In the genomic region with DNA sequence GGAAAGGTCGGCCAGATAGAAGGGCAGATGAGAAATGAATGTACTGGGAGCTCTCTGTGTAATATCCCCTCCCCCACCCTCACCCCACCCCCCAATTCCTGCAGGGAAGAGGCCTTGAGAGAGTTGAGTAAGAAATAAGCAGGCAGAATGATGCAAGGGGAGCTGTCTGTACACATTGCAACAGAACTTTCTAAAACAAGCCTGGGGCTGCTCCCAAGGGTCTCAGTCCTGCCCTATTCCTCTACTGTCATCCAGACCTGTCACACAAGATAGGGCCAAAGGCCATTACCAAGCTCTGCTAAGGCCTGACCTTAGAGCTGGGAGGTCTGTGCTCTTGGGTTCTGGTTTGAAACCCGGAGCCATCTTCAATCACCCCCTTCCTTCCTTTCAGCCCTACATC, we compare ENCODE assay signal across 21 cellular contexts. TPM values are rescaled to one million over a fixed set of nuclear protein-coding genes. Genes with fewer than 3 reads are reported as not detected.
DNase-seq lines count a peak whose midpoint lies in the region; ATAC-seq, FAIRE-seq and TF ChIP-seq lines count a peak whose summit lies in the region.
"Had no signal": no experiment of that assay in that cellular context is flagged by ENCODE, and none has a peak within 500 bp of the region (broad histone marks: within the 10 kb centered on the region; RNA-seq: fewer than 3 reads in every experiment).

No MANE protein-coding gene starts in this region.

- TF ChIP-seq CTCF in WTC11 (IDR thresholded peaks at IDR 0.05), result no peak
- no peak for TF ChIP-seq CTCF in HepG2 (CRISPR knock-in tag; IDR thresholded peaks at IDR 0.05)
- TF ChIP-seq CTCF in upper lobe of left lung (IDR thresholded peaks at IDR 0.05), result no peak

- no peaks in the 10 kb centered on the region for H3K9me3 ChIP-seq in right cardiac atrium (ENCODE audit: control insufficient read depth, low read length)
- H3K9me3 ChIP-seq in HepG2 (ENCODE audit: low read length), result no peaks in the 10 kb centered on the region
- H3K9me3 ChIP-seq in upper lobe of left lung, result no peaks in the 10 kb centered on the region
- H3K9me3 ChIP-seq: ovary, Peyer's patch had no signal

- no peak for TF ChIP-seq POLR2A in HepG2 (IDR thresholded peaks at IDR 0.05; ENCODE audit: insufficient read depth in 1 of 2, low read depth in 2 of 2, low read length in 2 of 2)
- TF ChIP-seq POLR2A in upper lobe of left lung (IDR thresholded peaks at IDR 0.05), result no peak

- no peaks in the 10 kb centered on the region for H3K79me2 ChIP-seq in HepG2 (ENCODE audit: insufficient read depth, low read length)

- intact Hi-C loops in right cardiac atrium (cut with DNase I), result loop anchor here in 1 of 4 donors (10.0 kb wide), 1 partner anchor 48 kb away; a partner anchor contains a TSS
- intact Hi-C loops in left ventricle myocardium superior (cut with micrococcal nuclease), result no loop called here
- intact Hi-C loops in HepG2 (cut with micrococcal nuclease; ENCODE audit: unreplicated experiment), result no loop called here

- no peaks in the 10 kb centered on the region for H4K20me1 ChIP-seq in HepG2 (ENCODE audit: insufficient read depth, low read length)

- POLR2A ChIA-PET in WTC11 (lab: Charles Lee), result no interaction called here
- POLR2A ChIA-PET in HepG2 (lab: Yijun Ruan, JAX), result interaction anchor here (0.6 to 3.4 kb wide), 14 partner anchors 13 to 52 kb away, joined by 3 to 54 read pairs (median 4); a partner anchor contains a TSS

- no peak overlapping the region for H3K4me3 ChIP-seq in right cardiac atrium (ENCODE audit: low read length)
- H3K4me3 ChIP-seq in HepG2 (replicated peaks in 1 of 3; ENCODE audit: insufficient read depth in 1 of 3, low read depth in 2 of 3, low read length in 3 of 3), result no peak overlapping the region
- no peak overlapping the region for H3K4me3 ChIP-seq in upper lobe of left lung
- H3K4me3 ChIP-seq: GM12878, ovary, Peyer's patch had no signal

- peak overlapping the region; percentile 49 for H3K4me2 ChIP-seq in HepG2 (ENCODE audit: low read depth, low read length)

- no peak overlapping the region for H3K27ac Mint-ChIP-seq in WTC11
- H3K27ac Mint-ChIP-seq: activated CD4-positive, alpha-beta memory T cell treated with anti-CD3 and anti-CD28 coated beads, Interleukin-2, amount 10 ng/mL, durations not matched to agents 7 days and 5 days had no signal

- no peak for DNase-seq in right cardiac atrium
- DNase-seq in left ventricle myocardium superior, result no peak
- no peak for DNase-seq in WTC11 (ENCODE audit: low spot score)
- peak; percentile 88 for DNase-seq in HepG2 (ENCODE audit: low spot score)
- DNase-seq in upper lobe of left lung, result no peak
- DNase-seq in A172 (ENCODE audit: low spot score), result no peak
- no peak for DNase-seq in GOT3 (lab: John Stamatoyannopoulos, UW)
- no peak for DNase-seq in activated CD4-positive, alpha-beta T cell treated with anti-CD3 and anti-CD28 coated beads, Interleukin-2, amount 50 U/mL, for 48 hours
- DNase-seq: activated CD4-positive, alpha-beta memory T cell treated with anti-CD3 and anti-CD28 coated beads, Interleukin-2, amount 10 ng/mL, durations not matched to agents 7 days and 5 days; activated effector memory CD4-positive, alpha-beta T cell treated with Interleukin-2 at 50 U/mL for 16 hours; DMS79; hippocampal formation; NCI-H345; ovary; stimulated activated CD8-positive, alpha-beta memory T cell treated with anti-CD3 and anti-CD28 coated beads, Interleukin-4, amount 100 ng/mL, for 48 hours; T1000 had no signal

- H3K4me1 ChIP-seq in right cardiac atrium (ENCODE audit: control insufficient read depth, insufficient read depth, low read length), result peaks cover under 1% of the 10 kb centered on the region
- peaks cover 87% of the 10 kb centered on the region for H3K4me1 ChIP-seq in HepG2 (ENCODE audit: insufficient read depth, low read length)
- H3K4me1 ChIP-seq in upper lobe of left lung, result peaks cover 2 to 27% (median 14%) of the 10 kb centered on the region in 4 donors

- in situ Hi-C loops in HepG2 (cut with HindIII; ENCODE audit: extremely low pct_ligation_motif_present, low pct_unique_long_range_greater_than_20kb), result no loop called here

- H3K4me1 Mint-ChIP-seq in WTC11, result peaks cover 12% of the 10 kb centered on the region

- no peaks in the 10 kb centered on the region for H3K36me3 ChIP-seq in HepG2 (replicated peaks in 1 of 2; ENCODE audit: control insufficient read depth in 1 of 2, insufficient read depth in 2 of 2, low read length in 2 of 2)
- no peaks in the 10 kb centered on the region for H3K36me3 ChIP-seq in upper lobe of left lung
- H3K36me3 ChIP-seq: ovary, Peyer's patch had no signal

- H3K9ac ChIP-seq in HepG2 (ENCODE audit: insufficient read depth, low read depth, low read length), result no peak overlapping the region

- peak; percentile 98 for FAIRE-seq in HepG2 (lab: Jason Lieb, UNC)
- FAIRE-seq: GM12878, H54, urothelium cell line had no signal

- no TSS peak for BruUV-seq in HepG2 (replicated peaks; lab: Mats Ljungman, UMichigan)

- no peak overlapping the region for H3K4me3 Mint-ChIP-seq in WTC11
- H3K4me3 Mint-ChIP-seq: activated CD4-positive, alpha-beta memory T cell treated with anti-CD3 and anti-CD28 coated beads, Interleukin-2, amount 10 ng/mL, durations not matched to agents 7 days and 5 days had no signal

- H3K27me3 ChIP-seq in right cardiac atrium (ENCODE audit: control insufficient read depth, insufficient read depth) (no peaks in the 10 kb centered on the region), HepG2 (ENCODE audit: control insufficient read depth in 1 of 2, insufficient read depth in 2 of 2, low read length in 2 of 2) (no peaks in the 10 kb centered on the region), upper lobe of left lung (no peaks in the 10 kb centered on the region)
- H3K27me3 ChIP-seq: ovary, Peyer's patch had no signal

- H3K9me3 Mint-ChIP-seq in WTC11, result no peaks in the 10 kb centered on the region
- H3K9me3 Mint-ChIP-seq: activated CD4-positive, alpha-beta memory T cell treated with anti-CD3 and anti-CD28 coated beads, Interleukin-2, amount 10 ng/mL, durations not matched to agents 7 days and 5 days had no signal

- H3K27me3 Mint-ChIP-seq in WTC11 (ENCODE audit: low read depth), result peaks cover 23% of the 10 kb centered on the region

- no peaks in the 10 kb centered on the region; the same call in 1 of the 2 replicates for H3K36me3 Mint-ChIP-seq in WTC11

- CTCF ChIA-PET in WTC11 (lab: Charles Lee) (interaction anchor here (0.6 to 1.5 kb wide), 4 partner anchors 40 to 1118 kb away, joined by 3 read pairs; no protein-coding TSS in a partner anchor), HepG2 (lab: Yijun Ruan, JAX; ENCODE audit: low intra/inter-chr PET ratio, low total read pairs) (no interaction called here)

- TF ChIP-seq EP300 in HepG2 (IDR thresholded peaks at IDR 0.05; ENCODE audit: low read depth in 2 of 2, low read length in 2 of 2), result peak; percentile 73 to 94; a peak in 3 of 4 replicates
- TF ChIP-seq EP300 in HepG2 (CRISPR knock-in tag; IDR thresholded peaks at IDR 0.05; ENCODE audit: borderline replicate concordance), result peak; percentile 83
- peak in 1 of 4 donors; percentile 31 for TF ChIP-seq EP300 in upper lobe of left lung (IDR thresholded peaks at IDR 0.05)

- no peak overlapping the region for H2AFZ ChIP-seq in HepG2 (ENCODE audit: low read length)

- no peak for TF ChIP-seq RAD21 in HepG2 (CRISPR knock-in tag; IDR thresholded peaks at IDR 0.05)

- no peak for ATAC-seq in right cardiac atrium
- no peak for ATAC-seq in left ventricle myocardium superior
- no peak for ATAC-seq in WTC11
- peak; percentile 78 for ATAC-seq in HepG2
- no peak for ATAC-seq in upper lobe of left lung (ENCODE audit: low FRiP score in 2 of 2)
- ATAC-seq: GM12878 had no signal

- 64% methylated on average over 2 of the region's 2 CpGs for WGBS in right cardiac atrium
- 3% methylated on average over 2 of the region's 2 CpGs for WGBS in HepG2 (ENCODE audit: low lambda C conversion rate)
- WGBS in upper lobe of left lung, 2 donors, result 51 to 59% methylated on average over 2 of the region's 2 CpGs

- H3K27ac ChIP-seq in right cardiac atrium (ENCODE audit: low read length) (peak overlapping the region; percentile 7), HepG2 (ENCODE audit: extremely low read length, insufficient read depth, low read length) (peak overlapping the region; percentile 61), upper lobe of left lung (peak overlapping the region in 3 of 4 donors; percentile 16 to 74 (median 70))
- H3K27ac ChIP-seq: ovary, Peyer's patch had no signal

RNA-seq across cellular contexts. Expression of a gene that starts 5.7 kb away (rescaled TPM):
- 10 to 100 TPM in 2 of 4 donors, 1 to 10 TPM in 2; 5.7 to 18.0 (median 10.4) TPM for total RNA-seq in right cardiac atrium
- polyA plus RNA-seq in right cardiac atrium, result 23.4 TPM
- 18.3 TPM for total RNA-seq in left ventricle myocardium superior
- 1.6 to 3.3 TPM (median 2.8 TPM) in 3 replicates for total RNA-seq in WTC11 (2021)
- total RNA-seq in HepG2 (2016; rRNA removed; fragmentation: Illumina TruSeq; extraction: Trizol), result 39.4 and 65.6 TPM in 2 replicates
- 13.6 and 17.8 TPM in 2 replicates for total RNA-seq in HepG2 (2016; cell fraction: cytosol; rRNA removed; fragmentation: Illumina TruSeq; extraction: Trizol; ENCODE audit: low read depth)
- total RNA-seq in HepG2 (2016; cell fraction: insoluble cytoplasmic fraction; rRNA removed; fragmentation: Illumina TruSeq; extraction: Trizol), result 37.7 and 67.0 TPM in 2 replicates
- 33.7 and 43.0 TPM in 2 replicates for total RNA-seq in HepG2 (2016; cell fraction: membrane; rRNA removed; fragmentation: Illumina TruSeq; extraction: Trizol)
- 51.0 and 57.6 TPM in 2 replicates for total RNA-seq in HepG2 (2016; cell fraction: nucleus; rRNA removed; fragmentation: Illumina TruSeq; extraction: Trizol)
- polyA plus RNA-seq in HepG2 (2011; rRNA removed), result 39.0 and 47.6 TPM in 2 replicates
- polyA plus RNA-seq in HepG2 (2011; cell fraction: cytosol; rRNA removed), result 38.9 and 41.0 TPM in 2 replicates
- 13.1 and 13.7 TPM in 2 replicates for polyA plus RNA-seq in HepG2 (2011; cell fraction: nucleus; rRNA removed)
- polyA plus RNA-seq in HepG2 (2012), result 15.7 and 19.7 TPM in 2 replicates
- 13.9 and 19.4 TPM in 2 replicates for polyA plus RNA-seq in HepG2 (2016; cell fraction: cytosol; fragmentation: Illumina TruSeq; extraction: Trizol; ENCODE audit: low read depth)
- 39.1 and 40.5 TPM in 2 replicates for polyA plus RNA-seq in HepG2 (2016; cell fraction: insoluble cytoplasmic fraction; fragmentation: Illumina TruSeq; extraction: Trizol; ENCODE audit: low read depth)
- 26.5 and 38.6 TPM in 2 replicates for polyA plus RNA-seq in HepG2 (2016; cell fraction: membrane; fragmentation: Illumina TruSeq; extraction: Trizol; ENCODE audit: low read depth)
- polyA plus RNA-seq in HepG2 (2016; cell fraction: nucleus; fragmentation: Illumina TruSeq; extraction: Trizol; ENCODE audit: insufficient read depth, low read depth), result 85.2 and 85.5 TPM in 2 replicates
- polyA minus RNA-seq in HepG2 (2011; rRNA and poly(A)+ RNA removed; ENCODE audit: low replicate concordance), result 9.8 and 63.2 TPM in 2 replicates
- 11.2 and 11.5 TPM in 2 replicates for polyA minus RNA-seq in HepG2 (2011; cell fraction: cytosol; rRNA and poly(A)+ RNA removed)
- 9.3 and 9.8 TPM in 2 replicates for polyA minus RNA-seq in HepG2 (2011; cell fraction: nucleus; rRNA and poly(A)+ RNA removed)
- total RNA-seq in upper lobe of left lung, result 10 to 100 TPM in 3 of 6 donors, 1 to 10 TPM in 3; 2.1 to 17.3 (median 10.4) TPM
- 15.2 and 15.9 TPM in 2 replicates for total RNA-seq in A172 (2014; rRNA removed; shearing (Covaris generic))

RNA-seq across cellular contexts. Expression of a gene that starts 45.2 kb away (rescaled TPM):
- under 1 TPM in 1 of 4 donors, not detected in 3; 0.17 TPM for total RNA-seq in right cardiac atrium
- 0.11 TPM for polyA plus RNA-seq in right cardiac atrium
- 0.17 TPM for total RNA-seq in left ventricle myocardium superior
- total RNA-seq in WTC11 (2021), result 0.09 to 0.11 TPM in 2 of 3 replicates, not detected in the other
- 27.2 and 27.8 TPM in 2 replicates for total RNA-seq in HepG2 (2016; rRNA removed; fragmentation: Illumina TruSeq; extraction: Trizol)
- 4.8 and 5.4 TPM in 2 replicates for total RNA-seq in HepG2 (2016; cell fraction: cytosol; rRNA removed; fragmentation: Illumina TruSeq; extraction: Trizol; ENCODE audit: low read depth)
- total RNA-seq in HepG2 (2016; cell fraction: insoluble cytoplasmic fraction; rRNA removed; fragmentation: Illumina TruSeq; extraction: Trizol), result 22.9 and 26.8 TPM in 2 replicates
- total RNA-seq in HepG2 (2016; cell fraction: membrane; rRNA removed; fragmentation: Illumina TruSeq; extraction: Trizol), result 15.9 and 17.2 TPM in 2 replicates
- 23.2 and 30.7 TPM in 2 replicates for total RNA-seq in HepG2 (2016; cell fraction: nucleus; rRNA removed; fragmentation: Illumina TruSeq; extraction: Trizol)
- polyA plus RNA-seq in HepG2 (2011; rRNA removed), result 27.8 and 30.0 TPM in 2 replicates
- 25.4 and 28.6 TPM in 2 replicates for polyA plus RNA-seq in HepG2 (2011; cell fraction: cytosol; rRNA removed)
- polyA plus RNA-seq in HepG2 (2011; cell fraction: nucleus; rRNA removed), result 30.4 and 30.7 TPM in 2 replicates
- polyA plus RNA-seq in HepG2 (2012), result 9.6 and 16.8 TPM in 2 replicates
- polyA plus RNA-seq in HepG2 (2016; cell fraction: cytosol; fragmentation: Illumina TruSeq; extraction: Trizol; ENCODE audit: low read depth), result 3.9 and 4.1 TPM in 2 replicates
- 23.3 and 25.4 TPM in 2 replicates for polyA plus RNA-seq in HepG2 (2016; cell fraction: insoluble cytoplasmic fraction; fragmentation: Illumina TruSeq; extraction: Trizol; ENCODE audit: low read depth)
- 10.3 and 11.1 TPM in 2 replicates for polyA plus RNA-seq in HepG2 (2016; cell fraction: membrane; fragmentation: Illumina TruSeq; extraction: Trizol; ENCODE audit: low read depth)
- 45.1 and 45.8 TPM in 2 replicates for polyA plus RNA-seq in HepG2 (2016; cell fraction: nucleus; fragmentation: Illumina TruSeq; extraction: Trizol; ENCODE audit: insufficient read depth, low read depth)
- 0.12 and 81.9 TPM in 2 replicates for polyA minus RNA-seq in HepG2 (2011; rRNA and poly(A)+ RNA removed; ENCODE audit: low replicate concordance)
- 16.4 and 16.5 TPM in 2 replicates for polyA minus RNA-seq in HepG2 (2011; cell fraction: cytosol; rRNA and poly(A)+ RNA removed)
- polyA minus RNA-seq in HepG2 (2011; cell fraction: nucleus; rRNA and poly(A)+ RNA removed), result 29.9 and 35.7 TPM in 2 replicates
- under 1 TPM in 2 of 6 donors, not detected in 4; 0.11 to 0.13 TPM for total RNA-seq in upper lobe of left lung
- total RNA-seq in A172 (2014; rRNA removed; shearing (Covaris generic)), result 0.07 TPM in 1 of 2 replicates, not detected in the other
- total RNA-seq: activated CD4-positive, alpha-beta memory T cell treated with anti-CD3 and anti-CD28 coated beads, Interleukin-2, amount 10 ng/mL, durations not matched to agents 7 days and 5 days; lung microvascular endothelial cell had no signal
- polyA plus RNA-seq: ovary had no signal

RNA-seq across cellular contexts. Expression of a gene that starts 52.1 kb away (rescaled TPM):
- total RNA-seq in right cardiac atrium (10 to 100 TPM; 12.6 to 18.5 (median 14.0) TPM), left ventricle myocardium superior (14.9 TPM), WTC11 (2021) (10.9 to 14.5 TPM (median 12.3 TPM) in 3 replicates), HepG2 (2016; rRNA removed; fragmentation: Illumina TruSeq; extraction: Trizol) (17.2 and 17.3 TPM in 2 replicates), upper lobe of left lung (10 to 100 TPM; 23.3 to 72.3 (median 28.5) TPM)
- polyA plus RNA-seq in right cardiac atrium (5.5 TPM), HepG2 (2011; rRNA removed) (8.9 and 9.7 TPM in 2 replicates)
- 6.1 and 9.8 TPM in 2 replicates for total RNA-seq in HepG2 (2016; cell fraction: cytosol; rRNA removed; fragmentation: Illumina TruSeq; extraction: Trizol; ENCODE audit: low read depth)
- total RNA-seq in HepG2 (2016; cell fraction: insoluble cytoplasmic fraction; rRNA removed; fragmentation: Illumina TruSeq; extraction: Trizol), result 15.0 and 18.0 TPM in 2 replicates
- total RNA-seq in HepG2 (2016; cell fraction: membrane; rRNA removed; fragmentation: Illumina TruSeq; extraction: Trizol), result 11.6 and 11.7 TPM in 2 replicates
- 43.2 and 46.0 TPM in 2 replicates for total RNA-seq in HepG2 (2016; cell fraction: nucleus; rRNA removed; fragmentation: Illumina TruSeq; extraction: Trizol)
- polyA plus RNA-seq in HepG2 (2011; cell fraction: cytosol; rRNA removed), result 5.6 and 7.4 TPM in 2 replicates
- polyA plus RNA-seq in HepG2 (2011; cell fraction: nucleus; rRNA removed), result 8.4 TPM in 2 replicates
- polyA plus RNA-seq in HepG2 (2012), result 8.4 and 11.9 TPM in 2 replicates
- polyA plus RNA-seq in HepG2 (2016; cell fraction: cytosol; fragmentation: Illumina TruSeq; extraction: Trizol; ENCODE audit: low read depth), result 1.5 and 1.6 TPM in 2 replicates
- 10.9 and 14.5 TPM in 2 replicates for polyA plus RNA-seq in HepG2 (2016; cell fraction: insoluble cytoplasmic fraction; fragmentation: Illumina TruSeq; extraction: Trizol; ENCODE audit: low read depth)
- polyA plus RNA-seq in HepG2 (2016; cell fraction: membrane; fragmentation: Illumina TruSeq; extraction: Trizol; ENCODE audit: low read depth), result 5.0 and 5.5 TPM in 2 replicates
- polyA plus RNA-seq in HepG2 (2016; cell fraction: nucleus; fragmentation: Illumina TruSeq; extraction: Trizol; ENCODE audit: insufficient read depth, low read depth), result 20.6 and 22.8 TPM in 2 replicates
- polyA minus RNA-seq in HepG2 (2011; rRNA and poly(A)+ RNA removed; ENCODE audit: low replicate concordance), result 10.9 and 19.7 TPM in 2 replicates
- 5.9 and 6.2 TPM in 2 replicates for polyA minus RNA-seq in HepG2 (2011; cell fraction: cytosol; rRNA and poly(A)+ RNA removed)
- polyA minus RNA-seq in HepG2 (2011; cell fraction: nucleus; rRNA and poly(A)+ RNA removed), result 77.1 and 79.4 TPM in 2 replicates
- total RNA-seq in A172 (2014; rRNA removed; shearing (Covaris generic)), result 19.3 and 21.8 TPM in 2 replicates

Comparison
In these comparisons a context has a peak if more than half of its experiments do, and no peak if none do; other contexts are left out.
1. H3K27ac ChIP-seq: peak in every context shown above with its lines; median percentile 70 in upper lobe of left lung; 61 in HepG2; 7 in right cardiac atrium.